ENCODE assay signal across 29 cellular contexts in the genomic region with DNA sequence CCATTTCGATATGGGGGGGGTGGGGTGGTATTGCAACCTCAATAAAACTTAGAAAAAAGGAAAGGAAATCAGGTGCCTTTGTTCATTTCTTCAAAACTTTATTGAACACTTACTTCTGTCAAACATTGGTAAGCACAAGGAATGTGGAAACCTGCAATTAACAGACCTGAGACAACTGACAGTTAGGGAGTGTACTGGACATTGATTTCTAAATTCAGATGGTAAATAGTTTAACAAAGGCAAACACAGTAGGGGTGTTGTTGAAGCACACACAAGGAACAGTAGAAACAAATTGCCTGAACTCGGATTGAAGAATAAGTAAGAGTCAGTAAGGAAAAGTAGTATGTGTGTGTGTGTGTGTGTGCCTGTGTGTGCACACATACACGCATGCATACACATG.
"Had no signal": no experiment of that assay in that cellular context is flagged by ENCODE, and none has a peak within 500 bp of the region (broad histone marks: within the 10 kb centered on the region; RNA-seq: fewer than 3 reads in every experiment).

No MANE protein-coding gene starts in this region.

- H3K36me3 Mint-ChIP-seq: activated naive CD4-positive, alpha-beta T cell treated with anti-CD3 and anti-CD28 coated beads, Interleukin-2, amount 50 U/mL, for 24 hours; activated naive CD8-positive, alpha-beta T cell treated with anti-CD3 and anti-CD28 coated beads for 36 hours had no signal

- H3K27me3 ChIP-seq: adrenal gland, body of pancreas, breast epithelium, cardiac muscle cell, colonic mucosa, esophagus squamous epithelium, gastroesophageal sphincter, heart right ventricle had no signal

- H3K27ac Mint-ChIP-seq: activated CD4-positive, alpha-beta T cell treated with anti-CD3 and anti-CD28 coated beads, Interleukin-2, amount 10 ng/mL, durations not matched to agents 7 days and 5 days; activated CD8-positive, alpha-beta T cell treated with anti-CD3 and anti-CD28 coated beads for 36 hours; activated naive CD4-positive, alpha-beta T cell treated with anti-CD3 and anti-CD28 coated beads for 36 hours; activated naive CD4-positive, alpha-beta T cell treated with anti-CD3 and anti-CD28 coated beads, Interleukin-2, amount 50 U/mL, for 24 hours; activated naive CD8-positive, alpha-beta T cell treated with anti-CD3 and anti-CD28 coated beads for 36 hours; activated naive CD8-positive, alpha-beta T cell treated with anti-CD3 and anti-CD28 coated beads, Interleukin-2, amount 50 U/mL, for 24 hours; activated T-helper 17 cell treated with anti-CD3 and anti-CD28 coated beads, Interleukin-2, amount 50 U/mL, for 72 hours had no signal

- ATAC-seq: activated CD8-positive, alpha-beta T cell treated with anti-CD3 and anti-CD28 coated beads for 36 hours; activated naive CD8-positive, alpha-beta T cell treated with anti-CD3 and anti-CD28 coated beads, Interleukin-2, amount 50 U/mL, for 24 hours; activated T-cell treated with anti-CD3 and anti-CD28 coated beads, Interleukin-2, amount 50 U/mL, for 4 hours; activated T-helper 17 cell treated with anti-CD3 and anti-CD28 coated beads, Interleukin-2, amount 50 U/mL, for 72 hours; body of pancreas; gastroesophageal sphincter; heart right ventricle had no signal

- H3K4me1 Mint-ChIP-seq: activated CD4-positive, alpha-beta T cell treated with anti-CD3 and anti-CD28 coated beads, Interleukin-2, amount 10 ng/mL, durations not matched to agents 7 days and 5 days; activated naive CD4-positive, alpha-beta T cell treated with anti-CD3 and anti-CD28 coated beads, Interleukin-2, amount 50 U/mL, for 24 hours; activated naive CD8-positive, alpha-beta T cell treated with anti-CD3 and anti-CD28 coated beads for 36 hours; activated naive CD8-positive, alpha-beta T cell treated with anti-CD3 and anti-CD28 coated beads, Interleukin-2, amount 50 U/mL, for 24 hours; activated T-helper 17 cell treated with anti-CD3 and anti-CD28 coated beads, Interleukin-2, amount 50 U/mL, for 72 hours had no signal

- H3K27me3 Mint-ChIP-seq: activated CD4-positive, alpha-beta T cell treated with anti-CD3 and anti-CD28 coated beads, Interleukin-2, amount 10 ng/mL, durations not matched to agents 7 days and 5 days; activated CD8-positive, alpha-beta T cell treated with anti-CD3 and anti-CD28 coated beads for 36 hours; activated naive CD4-positive, alpha-beta T cell treated with anti-CD3 and anti-CD28 coated beads, Interleukin-2, amount 50 U/mL, for 24 hours; activated naive CD8-positive, alpha-beta T cell treated with anti-CD3 and anti-CD28 coated beads for 36 hours; activated naive CD8-positive, alpha-beta T cell treated with anti-CD3 and anti-CD28 coated beads, Interleukin-2, amount 50 U/mL, for 24 hours had no signal

- H3K4me1 ChIP-seq: adrenal gland, body of pancreas, breast epithelium, esophagus squamous epithelium, gastroesophageal sphincter, heart right ventricle had no signal

- H3K27ac ChIP-seq: adrenal gland, body of pancreas, breast epithelium, cardiac muscle cell, colonic mucosa, epithelial cell of prostate, esophagus squamous epithelium, gastroesophageal sphincter, heart right ventricle had no signal

- DNase-seq: activated CD4-positive, alpha-beta T cell treated with anti-CD3 and anti-CD28 coated beads for 1 hour; activated CD4-positive, alpha-beta T cell treated with anti-CD3 and anti-CD28 coated beads for 4 hours; activated CD4-positive, alpha-beta T cell treated with anti-CD3 and anti-CD28 coated beads, Interleukin-2, amount 10 ng/mL, durations not matched to agents 7 days and 5 days; activated CD4-positive, alpha-beta T cell treated with anti-CD3 and anti-CD28 coated beads, Interleukin-2, amount 50 U/mL, for 48 hours; activated CD8-positive, alpha-beta memory T cell treated with anti-CD3 and anti-CD28 coated beads for 24 hours; activated CD8-positive, alpha-beta T cell treated with anti-CD3 and anti-CD28 coated beads for 36 hours; activated effector memory CD4-positive, alpha-beta T cell treated with Interleukin-2 at 50 U/mL for 16 hours; activated naive CD4-positive, alpha-beta T cell treated with anti-CD3 and anti-CD28 coated beads for 36 hours; activated naive CD8-positive, alpha-beta T cell treated with anti-CD3 and anti-CD28 coated beads for 36 hours; activated naive CD8-positive, alpha-beta T cell treated with anti-CD3 and anti-CD28 coated beads, Interleukin-2, amount 50 U/mL, for 24 hours; activated T-cell treated with anti-CD3 and anti-CD28 coated beads, Interleukin-2, amount 50 U/mL, for 4 hours; adrenal gland; amygdala; aorta; body of pancreas; central memory CD4-positive, alpha-beta T cell; cerebellar nuclear complex; colonic mucosa; effector CD8-positive, alpha-beta T cell; esophagus squamous epithelium; foreskin melanocyte; heart right ventricle; T-helper 2 cell had no signal

- H3K9me3 Mint-ChIP-seq: activated CD4-positive, alpha-beta T cell treated with anti-CD3 and anti-CD28 coated beads, Interleukin-2, amount 10 ng/mL, durations not matched to agents 7 days and 5 days; activated CD8-positive, alpha-beta T cell treated with anti-CD3 and anti-CD28 coated beads for 36 hours; activated naive CD4-positive, alpha-beta T cell treated with anti-CD3 and anti-CD28 coated beads for 36 hours; activated naive CD4-positive, alpha-beta T cell treated with anti-CD3 and anti-CD28 coated beads, Interleukin-2, amount 50 U/mL, for 24 hours; activated naive CD8-positive, alpha-beta T cell treated with anti-CD3 and anti-CD28 coated beads for 36 hours; activated naive CD8-positive, alpha-beta T cell treated with anti-CD3 and anti-CD28 coated beads, Interleukin-2, amount 50 U/mL, for 24 hours; activated T-cell treated with anti-CD3 and anti-CD28 coated beads, Interleukin-2, amount 50 U/mL, for 4 hours; activated T-helper 17 cell treated with anti-CD3 and anti-CD28 coated beads, Interleukin-2, amount 50 U/mL, for 72 hours had no signal

- H3K9me3 ChIP-seq: adrenal gland, body of pancreas, breast epithelium, colonic mucosa, esophagus squamous epithelium, gastroesophageal sphincter, heart right ventricle had no signal

- H3K4me3 ChIP-seq: adrenal gland, body of pancreas, breast epithelium, cardiac muscle cell, colonic mucosa, esophagus squamous epithelium, gastroesophageal sphincter, heart right ventricle had no signal

- H3K4me3 Mint-ChIP-seq: activated CD4-positive, alpha-beta T cell treated with anti-CD3 and anti-CD28 coated beads, Interleukin-2, amount 10 ng/mL, durations not matched to agents 7 days and 5 days; activated CD8-positive, alpha-beta T cell treated with anti-CD3 and anti-CD28 coated beads for 36 hours; activated naive CD4-positive, alpha-beta T cell treated with anti-CD3 and anti-CD28 coated beads for 36 hours; activated naive CD4-positive, alpha-beta T cell treated with anti-CD3 and anti-CD28 coated beads, Interleukin-2, amount 50 U/mL, for 24 hours; activated naive CD8-positive, alpha-beta T cell treated with anti-CD3 and anti-CD28 coated beads for 36 hours; activated naive CD8-positive, alpha-beta T cell treated with anti-CD3 and anti-CD28 coated beads, Interleukin-2, amount 50 U/mL, for 24 hours; activated T-cell treated with anti-CD3 and anti-CD28 coated beads, Interleukin-2, amount 50 U/mL, for 4 hours; activated T-helper 17 cell treated with anti-CD3 and anti-CD28 coated beads, Interleukin-2, amount 50 U/mL, for 72 hours had no signal

- H3K36me3 ChIP-seq: adrenal gland, breast epithelium, cardiac muscle cell, colonic mucosa, esophagus squamous epithelium, gastroesophageal sphincter, heart right ventricle had no signal
